Comparison of ENCODE assay signal across 9 cellular contexts in the genomic region with DNA sequence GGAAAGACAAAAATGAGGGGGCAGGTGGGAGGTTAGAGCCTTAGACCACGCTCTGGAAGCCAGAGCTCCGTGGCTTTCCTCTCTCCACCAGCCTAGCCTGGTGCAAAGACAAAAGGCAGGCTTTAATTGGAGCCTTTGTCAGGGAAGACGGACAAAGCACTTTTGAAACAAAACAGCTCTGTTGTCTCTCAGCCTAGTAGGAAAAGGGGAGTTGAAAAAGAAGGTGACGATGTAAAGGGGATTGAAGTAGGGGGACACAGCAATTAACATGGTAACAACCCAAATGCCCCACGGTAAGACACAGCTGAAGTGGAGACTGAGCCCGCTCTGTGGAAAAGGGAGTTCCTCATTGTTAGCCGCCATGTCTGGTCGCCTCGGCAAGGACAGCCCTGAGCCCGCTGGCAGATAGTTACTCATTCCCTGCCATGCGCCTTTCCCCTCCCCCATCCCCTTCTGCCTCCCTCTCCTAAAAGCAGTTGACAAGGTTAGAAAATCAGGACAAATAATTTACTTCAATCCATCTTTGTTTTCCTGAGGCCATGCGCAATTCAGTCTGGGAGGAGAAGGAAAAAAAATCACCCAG.
DNase-seq lines count a peak whose midpoint lies in the region; ATAC-seq and TF ChIP-seq lines count a peak whose summit lies in the region.
"Had no signal": no experiment of that assay in that cellular context is flagged by ENCODE, and none has a peak within 500 bp of the region (broad histone marks: within the 10 kb centered on the region; RNA-seq: fewer than 3 reads in every experiment).

No MANE protein-coding gene starts in this region.

- H3K4me3 ChIP-seq in coronary artery (peak overlapping the region; percentile 32), mucosa of stomach (ENCODE audit: low read length) (no peak overlapping the region), upper lobe of right lung (no peak overlapping the region)

- H3K27me3 ChIP-seq in mucosa of stomach (ENCODE audit: control insufficient read depth, insufficient read depth, low read length) (no peaks in the 10 kb centered on the region), upper lobe of right lung (no peaks in the 10 kb centered on the region)

- H3K9ac ChIP-seq in mucosa of stomach (ENCODE audit: low read length), result peak overlapping the region; percentile 7

- H3K27ac Mint-ChIP-seq in activated naive CD4-positive, alpha-beta T cell treated with anti-CD3 and anti-CD28 coated beads, Interleukin-2, amount 50 U/mL, for 24 hours, result no peak overlapping the region
- no peak overlapping the region for H3K27ac Mint-ChIP-seq in T-helper 17 cell
- H3K27ac Mint-ChIP-seq: memory B cell had no signal

- H3K27ac ChIP-seq in coronary artery (peak overlapping the region; percentile 58 to 85), upper lobe of right lung (peak overlapping the region; percentile 75)

- TF ChIP-seq CTCF in coronary artery (IDR thresholded peaks at IDR 0.05), result no peak
- TF ChIP-seq CTCF in upper lobe of right lung (IDR thresholded peaks at IDR 0.05), result no peak

- peak overlapping the region; percentile 47 for H3K4me3 Mint-ChIP-seq in activated naive CD4-positive, alpha-beta T cell treated with anti-CD3 and anti-CD28 coated beads, Interleukin-2, amount 50 U/mL, for 24 hours
- no peak overlapping the region for H3K4me3 Mint-ChIP-seq in T-helper 17 cell
- H3K4me3 Mint-ChIP-seq: memory B cell had no signal

- H3K9me3 ChIP-seq in mucosa of stomach (ENCODE audit: control insufficient read depth, low read length) (no peaks in the 10 kb centered on the region), upper lobe of right lung (no peaks in the 10 kb centered on the region), T-helper 17 cell (ENCODE audit: control insufficient read depth, low read length, poor library complexity, severe bottlenecking) (no peaks in the 10 kb centered on the region)

- H3K4me1 Mint-ChIP-seq in activated naive CD4-positive, alpha-beta T cell treated with anti-CD3 and anti-CD28 coated beads, Interleukin-2, amount 50 U/mL, for 24 hours, result no peaks in the 10 kb centered on the region
- peaks cover 14% of the 10 kb centered on the region for H3K4me1 Mint-ChIP-seq in T-helper 17 cell
- H3K4me1 Mint-ChIP-seq: memory B cell had no signal

- intact Hi-C loops in upper lobe of right lung (cut with DNase I), result no loop called here

- H3K36me3 ChIP-seq in mucosa of stomach (ENCODE audit: control insufficient read depth, insufficient read depth, low read length) (no peaks in the 10 kb centered on the region), upper lobe of right lung (peaks cover 9% of the 10 kb centered on the region)

- no peaks in the 10 kb centered on the region for H3K27me3 Mint-ChIP-seq in activated naive CD4-positive, alpha-beta T cell treated with anti-CD3 and anti-CD28 coated beads, Interleukin-2, amount 50 U/mL, for 24 hours
- no peaks in the 10 kb centered on the region for H3K27me3 Mint-ChIP-seq in T-helper 17 cell
- H3K27me3 Mint-ChIP-seq: memory B cell had no signal

- no peak for DNase-seq in activated naive CD4-positive, alpha-beta T cell (lab: John Stamatoyannopoulos, UW)
- DNase-seq in coronary artery (ENCODE audit: low spot score) (no peak), upper lobe of right lung (no peak), mucosa of gallbladder (ENCODE audit: low spot score) (no peak), T-helper 17 cell (no peak)

- ATAC-seq in upper lobe of right lung, result peak; percentile 20
- no peak for ATAC-seq in GM21723 (IDR thresholded peaks at IDR 0.05; ENCODE audit: unreplicated experiment)
- ATAC-seq in T-helper 17 cell, result no peak

- H3K4me1 ChIP-seq in mucosa of stomach (ENCODE audit: control insufficient read depth, insufficient read depth, low read length), result peaks cover 63% of the 10 kb centered on the region
- peaks cover 85% of the 10 kb centered on the region for H3K4me1 ChIP-seq in upper lobe of right lung

- H3K36me3 Mint-ChIP-seq in activated naive CD4-positive, alpha-beta T cell treated with anti-CD3 and anti-CD28 coated beads, Interleukin-2, amount 50 U/mL, for 24 hours, result no peaks in the 10 kb centered on the region
- no peaks in the 10 kb centered on the region for H3K36me3 Mint-ChIP-seq in T-helper 17 cell (ENCODE audit: low read depth)

- H3K9me3 Mint-ChIP-seq in activated naive CD4-positive, alpha-beta T cell treated with anti-CD3 and anti-CD28 coated beads, Interleukin-2, amount 50 U/mL, for 24 hours, result no peaks in the 10 kb centered on the region
- H3K9me3 Mint-ChIP-seq: memory B cell had no signal
